21 cellular contexts compared by ENCODE assay signal in genomic region chr9:17130725-17131124, GRCh38. TPM values are rescaled to one million over a fixed set of nuclear protein-coding genes. Genes with fewer than 3 reads are reported as not detected.
DNase-seq lines count a peak whose midpoint lies in the region; ATAC-seq, FAIRE-seq and TF ChIP-seq lines count a peak whose summit lies in the region.
"Had no signal": no experiment of that assay in that cellular context is flagged by ENCODE, and none has a peak within 500 bp of the region (broad histone marks: within the 10 kb centered on the region; RNA-seq: fewer than 3 reads in every experiment).

No MANE protein-coding gene starts in this region.

- H3K79me2 ChIP-seq in HepG2 (ENCODE audit: insufficient read depth, low read length) (no peaks in the 10 kb centered on the region), Loucy (ENCODE audit: insufficient read depth, low read length) (peaks cover 9% of the 10 kb centered on the region)

- intact Hi-C loops in HepG2 (cut with micrococcal nuclease; ENCODE audit: unreplicated experiment): loop anchor here (10.0 kb wide), 1 partner anchor 94 kb away; no protein-coding TSS in a partner anchor
- intact Hi-C loops in prostate gland (cut with DNase I): no loop called here

- POLR2A ChIA-PET in HepG2 (lab: Yijun Ruan, JAX): no interaction called here

- no peak overlapping the region for H3K9ac ChIP-seq in liver (ENCODE audit: low read depth in 1 of 2, low read length in 2 of 2)
- H3K9ac ChIP-seq in HepG2 (ENCODE audit: insufficient read depth, low read depth, low read length): no peak overlapping the region
- H3K9ac ChIP-seq in Loucy (ENCODE audit: low read depth, low read length, poor library complexity, severe bottlenecking): no peak overlapping the region
- H3K9ac ChIP-seq: BLaER1 treated with 17β-estradiol and CSF1 and Interleukin-3, amounts not matched to agents 10 nM and 100 nM; GM23248 had no signal

- no peak for ATAC-seq in HepG2
- no peak for ATAC-seq in GM19467 (IDR thresholded peaks at IDR 0.05; ENCODE audit: unreplicated experiment)
- ATAC-seq: A549, HCT116 had no signal

- in situ Hi-C loops in HepG2 (cut with HindIII; ENCODE audit: extremely low pct_ligation_motif_present, low pct_unique_long_range_greater_than_20kb): no loop called here

- no peak overlapping the region for H3K27ac ChIP-seq in liver (ENCODE audit: low read depth in 1 of 2, low read length in 2 of 2)
- H3K27ac ChIP-seq in HepG2 (ENCODE audit: extremely low read length, insufficient read depth, low read length): no peak overlapping the region
- H3K27ac ChIP-seq in neutrophil: peak overlapping the region; percentile 41
- H3K27ac ChIP-seq in prostate gland: no peak overlapping the region
- H3K27ac ChIP-seq: A549; BLaER1 treated with 17β-estradiol and CSF1 and Interleukin-3, amounts not matched to agents 10 nM and 100 nM; GM23248 had no signal

- no peaks in the 10 kb centered on the region for H3K9me3 ChIP-seq in liver (ENCODE audit: control insufficient read depth in 4 of 4, low read length in 3 of 4)
- H3K9me3 ChIP-seq in HepG2 (ENCODE audit: low read length): peaks cover 3% of the 10 kb centered on the region; the same call in 1 of the 2 replicates
- no peaks in the 10 kb centered on the region for H3K9me3 ChIP-seq in Loucy (ENCODE audit: insufficient read depth, low read depth, low read length)
- no peaks in the 10 kb centered on the region for H3K9me3 ChIP-seq in neutrophil
- no peaks in the 10 kb centered on the region for H3K9me3 ChIP-seq in prostate gland
- H3K9me3 ChIP-seq: A549; BE2C; BLaER1 treated with 17β-estradiol and CSF1 and Interleukin-3, amounts not matched to agents 10 nM and 100 nM had no signal

- no peaks in the 10 kb centered on the region for H3F3A ChIP-seq in Loucy (ENCODE audit: low read depth)

- TF ChIP-seq EP300 in HepG2 (IDR thresholded peaks at IDR 0.05; ENCODE audit: low read depth in 2 of 2, low read length in 2 of 2) (no peak), HepG2 (CRISPR knock-in tag; IDR thresholded peaks at IDR 0.05; ENCODE audit: borderline replicate concordance) (no peak)

- H3K4me1 ChIP-seq in liver (ENCODE audit: control insufficient read depth in 4 of 4, insufficient read depth in 4 of 4, low read length in 3 of 4) (peaks cover 1 to 19% (median 11%) of the 10 kb centered on the region in 4 donors), HepG2 (ENCODE audit: insufficient read depth, low read length) (peaks cover 6% of the 10 kb centered on the region), Loucy (ENCODE audit: insufficient read depth, low read length, poor library complexity, severe bottlenecking) (peaks cover 11% of the 10 kb centered on the region), neutrophil (ENCODE audit: control insufficient read depth in 1 of 2, insufficient read depth in 1 of 2, low read depth in 1 of 2, low read length in 1 of 2) (peaks cover 24 to 26% of the 10 kb centered on the region in 2 experiments), prostate gland (replicated peaks) (no peaks in the 10 kb centered on the region)
- H3K4me1 ChIP-seq: BE2C had no signal

- H3K4me2 ChIP-seq in HepG2 (ENCODE audit: low read depth, low read length): no peak overlapping the region
- no peak overlapping the region for H3K4me2 ChIP-seq in Loucy (ENCODE audit: low read depth, low read length, poor library complexity, severe bottlenecking)
- H3K4me2 ChIP-seq: A549; BLaER1 treated with 17β-estradiol and CSF1 and Interleukin-3, amounts not matched to agents 10 nM and 100 nM had no signal

- TF ChIP-seq RAD21 in liver (IDR thresholded peaks at IDR 0.05) (peak in 1 of 2 donors; percentile 6), HepG2 (CRISPR knock-in tag; IDR thresholded peaks at IDR 0.05) (no peak)

- H3K27me3 ChIP-seq in liver (ENCODE audit: control insufficient read depth in 4 of 4, insufficient read depth in 4 of 4, low read length in 3 of 4): no peaks in the 10 kb centered on the region
- H3K27me3 ChIP-seq in HepG2 (ENCODE audit: control insufficient read depth in 1 of 2, insufficient read depth in 2 of 2, low read length in 2 of 2): no peaks in the 10 kb centered on the region
- no peaks in the 10 kb centered on the region for H3K27me3 ChIP-seq in Loucy (ENCODE audit: insufficient read depth, low read length, poor library complexity, severe bottlenecking)
- H3K27me3 ChIP-seq in neutrophil: no peaks in the 10 kb centered on the region
- H3K27me3 ChIP-seq in prostate gland (replicated peaks; ENCODE audit: insufficient read depth): no peaks in the 10 kb centered on the region
- H3K27me3 ChIP-seq: BE2C; BLaER1 treated with 17β-estradiol and CSF1 and Interleukin-3, amounts not matched to agents 10 nM and 100 nM had no signal

- H3K9me2 ChIP-seq in Loucy (replicated peaks; ENCODE audit: low read depth, low read length): no peaks in the 10 kb centered on the region

- no peaks in the 10 kb centered on the region for H4K20me1 ChIP-seq in HepG2 (ENCODE audit: insufficient read depth, low read length)
- H4K20me1 ChIP-seq in Loucy (ENCODE audit: insufficient read depth, low read length, poor library complexity, severe bottlenecking): no peaks in the 10 kb centered on the region
- H4K20me1 ChIP-seq: BLaER1 treated with 17β-estradiol and CSF1 and Interleukin-3, amounts not matched to agents 10 nM and 100 nM had no signal

- H3K4me3 ChIP-seq in liver (ENCODE audit: low read depth in 1 of 3, low read length in 3 of 3) (peak overlapping the region in 1 of 3 donors; percentile 6), HepG2 (replicated peaks in 1 of 3; ENCODE audit: insufficient read depth in 1 of 3, low read depth in 2 of 3, low read length in 3 of 3) (no peak overlapping the region), Loucy (ENCODE audit: low read length, poor library complexity, severe bottlenecking) (no peak overlapping the region), neutrophil (ENCODE audit: low read depth in 1 of 2, low read length in 1 of 2) (no peak overlapping the region), prostate gland (no peak overlapping the region)
- H3K4me3 ChIP-seq: A549; BLaER1 treated with 17β-estradiol and CSF1 and Interleukin-3, amounts not matched to agents 10 nM and 100 nM; GM23248 had no signal

- CTCF ChIA-PET in HepG2 (lab: Yijun Ruan, JAX; ENCODE audit: low intra/inter-chr PET ratio, low total read pairs): no interaction called here

- WGBS in liver: 31% methylated on average over 2 of the region's 2 CpGs
- 18% methylated on average over 2 of the region's 2 CpGs for WGBS in HepG2 (ENCODE audit: low lambda C conversion rate)
- 95% methylated on average over 2 of the region's 2 CpGs for WGBS in prostate gland

- no peak for FAIRE-seq in HepG2 (lab: Jason Lieb, UNC)
- FAIRE-seq: A549, GM12891, GM18507 had no signal

- DNase-seq in HepG2 (ENCODE audit: low spot score): no peak
- no peak for DNase-seq in prostate gland (ENCODE audit: low spot score)
- DNase-seq: 8988T; ACHN; BE2C; Calu3; CD4-positive, alpha-beta memory T cell; COR-L47; DMS53; DMS79 treated with DMSO at 0.1 percent for 48 hours; GM23248; H9 had no signal

- H3K36me3 ChIP-seq in liver (ENCODE audit: control insufficient read depth in 4 of 4, insufficient read depth in 3 of 4, low read depth in 1 of 4, low read length in 3 of 4) (no peaks in the 10 kb centered on the region), HepG2 (replicated peaks in 1 of 2; ENCODE audit: control insufficient read depth in 1 of 2, insufficient read depth in 2 of 2, low read length in 2 of 2) (no peaks in the 10 kb centered on the region), Loucy (ENCODE audit: insufficient read depth, low read length) (no peaks in the 10 kb centered on the region), neutrophil (no peaks in the 10 kb centered on the region), prostate gland (no peaks in the 10 kb centered on the region)
- H3K36me3 ChIP-seq: BE2C; BLaER1 treated with 17β-estradiol and CSF1 and Interleukin-3, amounts not matched to agents 10 nM and 100 nM had no signal

- no TSS peak for BruUV-seq in HepG2 (replicated peaks; lab: Mats Ljungman, UMichigan)

- no peak for TF ChIP-seq CTCF in liver (IDR thresholded peaks at IDR 0.05; ENCODE audit: low read depth, low read length, missing input control)
- TF ChIP-seq CTCF in HepG2 (CRISPR knock-in tag; IDR thresholded peaks at IDR 0.05): no peak
- no peak for TF ChIP-seq CTCF in Loucy (conservative IDR thresholded peaks at IDR 0.05; ENCODE audit: low read length)
- TF ChIP-seq CTCF in neutrophil (IDR thresholded peaks at IDR 0.05): no peak
- no peak for TF ChIP-seq CTCF in prostate gland (IDR thresholded peaks at IDR 0.05)

- H2AFZ ChIP-seq in HepG2 (ENCODE audit: low read length) (no peak overlapping the region), Loucy (ENCODE audit: low read length) (peak overlapping the region; percentile 29)
- H2AFZ ChIP-seq: GM23248 had no signal

- TF ChIP-seq POLR2A in HepG2 (IDR thresholded peaks at IDR 0.05; ENCODE audit: insufficient read depth in 1 of 2, low read depth in 2 of 2, low read length in 2 of 2): no peak
- TF ChIP-seq POLR2A in prostate gland (IDR thresholded peaks at IDR 0.05): no peak

TF ChIP-seq in HepG2, 621 proteins besides CTCF, POLR2A, EP300 and RAD21 (continues in another document):
- TF ChIP-seq NBN (conservative IDR thresholded peaks at IDR 0.05) (no peak), MLLT10 (CRISPR knock-in tag; IDR thresholded peaks at IDR 0.05) (no peak)

RNA-seq across cellular contexts. Expression of gene CNTLN, which starts 4.1 kb away (rescaled TPM):
- total RNA-seq in liver (10 to 100 TPM; 11.5 to 31.4 TPM), HepG2 (2016; rRNA removed; fragmentation: Illumina TruSeq; extraction: Trizol) (5.7 and 6.4 TPM in 2 replicates), prostate gland (10 to 100 TPM in 1 of 2 donors, 1 to 10 TPM in 1; 4.1 to 12.9 TPM)
- polyA plus RNA-seq in liver (10 to 100 TPM in 1 of 2 donors, 1 to 10 TPM in 1; 2.8 to 10.5 TPM), HepG2 (2011; rRNA removed) (1.2 and 1.5 TPM in 2 replicates)
- total RNA-seq in HepG2 (2016; cell fraction: cytosol; rRNA removed; fragmentation: Illumina TruSeq; extraction: Trizol; ENCODE audit: low read depth): 4.6 and 5.0 TPM in 2 replicates
- total RNA-seq in HepG2 (2016; cell fraction: insoluble cytoplasmic fraction; rRNA removed; fragmentation: Illumina TruSeq; extraction: Trizol): 5.9 and 6.0 TPM in 2 replicates
- total RNA-seq in HepG2 (2016; cell fraction: membrane; rRNA removed; fragmentation: Illumina TruSeq; extraction: Trizol): 3.2 and 3.6 TPM in 2 replicates
- 12.8 and 13.5 TPM in 2 replicates for total RNA-seq in HepG2 (2016; cell fraction: nucleus; rRNA removed; fragmentation: Illumina TruSeq; extraction: Trizol)
- polyA plus RNA-seq in HepG2 (2011; cell fraction: cytosol; rRNA removed): 1.1 and 1.4 TPM in 2 replicates
- 1.4 and 1.8 TPM in 2 replicates for polyA plus RNA-seq in HepG2 (2011; cell fraction: nucleus; rRNA removed)
- 2.3 and 2.6 TPM in 2 replicates for polyA plus RNA-seq in HepG2 (2012)
- polyA plus RNA-seq in HepG2 (2016; cell fraction: cytosol; fragmentation: Illumina TruSeq; extraction: Trizol; ENCODE audit: low read depth): 0.24 TPM in 2 replicates
- polyA plus RNA-seq in HepG2 (2016; cell fraction: insoluble cytoplasmic fraction; fragmentation: Illumina TruSeq; extraction: Trizol; ENCODE audit: low read depth): 5.7 and 6.0 TPM in 2 replicates
- polyA plus RNA-seq in HepG2 (2016; cell fraction: membrane; fragmentation: Illumina TruSeq; extraction: Trizol; ENCODE audit: low read depth): 0.74 and 1.1 TPM in 2 replicates
- polyA plus RNA-seq in HepG2 (2016; cell fraction: nucleus; fragmentation: Illumina TruSeq; extraction: Trizol; ENCODE audit: insufficient read depth, low read depth): 3.8 and 4.1 TPM in 2 replicates
- polyA minus RNA-seq in HepG2 (2011; rRNA and poly(A)+ RNA removed; ENCODE audit: low replicate concordance): 1.8 and 4.3 TPM in 2 replicates
- polyA minus RNA-seq in HepG2 (2011; cell fraction: cytosol; rRNA and poly(A)+ RNA removed): 1.8 and 1.9 TPM in 2 replicates
- polyA minus RNA-seq in HepG2 (2011; cell fraction: nucleus; rRNA and poly(A)+ RNA removed): 18.9 and 19.9 TPM in 2 replicates
